Comparison of ENCODE assay signal across 27 cellular contexts in the genomic region with DNA sequence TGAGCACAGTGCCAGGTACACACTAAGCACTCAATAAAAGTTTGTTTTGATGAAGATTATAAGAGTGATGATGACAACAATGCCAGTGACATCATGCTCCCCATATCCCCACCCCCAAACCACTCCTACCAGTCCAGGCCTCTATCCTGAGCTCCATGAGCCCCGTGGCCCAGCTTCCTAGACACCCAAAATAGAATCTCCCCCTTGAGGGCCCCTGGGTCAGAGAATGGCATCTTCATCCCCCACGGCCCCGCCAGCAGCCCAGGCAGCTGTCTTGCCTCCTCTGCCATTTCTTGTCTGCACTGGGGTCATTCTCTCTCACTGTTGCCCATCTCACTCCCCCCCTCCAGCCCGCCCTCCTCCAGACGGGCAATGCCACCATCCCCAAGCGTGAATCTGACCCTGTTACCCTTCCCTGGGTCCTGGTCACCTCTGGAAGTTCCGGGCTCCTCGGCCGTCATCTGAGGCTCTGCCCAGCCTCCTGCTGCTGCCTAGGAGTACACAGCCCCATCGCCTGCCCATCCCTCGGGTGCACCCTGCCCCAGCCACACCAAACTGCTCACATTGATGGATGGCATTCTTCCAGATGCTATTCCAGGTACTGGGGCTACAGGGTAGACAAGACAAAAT.
DNase-seq lines count a peak whose midpoint lies in the region; FAIRE-seq and TF ChIP-seq lines count a peak whose summit lies in the region.
"Had no signal": no experiment of that assay in that cellular context is flagged by ENCODE, and none has a peak within 500 bp of the region (broad histone marks: within the 10 kb centered on the region; RNA-seq: fewer than 3 reads in every experiment).

No MANE protein-coding gene starts in this region.

- FAIRE-seq in kidney (lab: Jason Lieb, UNC) (no peak), small intestine (lab: Jason Lieb, UNC) (no peak)
- FAIRE-seq: G401.6, GM12892, HTR-8/SVneo had no signal

- H3K36me3 ChIP-seq in kidney (ENCODE audit: control insufficient read depth in 1 of 2, insufficient read depth in 2 of 2, low read length in 2 of 2) (no peaks in the 10 kb centered on the region), ascending aorta (no peaks in the 10 kb centered on the region), small intestine (ENCODE audit: control insufficient read depth in 2 of 2, insufficient read depth in 2 of 2, low read length in 2 of 2) (no peaks in the 10 kb centered on the region)
- H3K36me3 ChIP-seq: BLaER1 had no signal

- intact Hi-C loops in kidney (cut with DNase I) (no loop called here), posterior vena cava (cut with DNase I) (no loop called here), ascending aorta (cut with DNase I) (no loop called here)

- DNase-seq in activated effector memory CD4-positive, alpha-beta T cell treated with anti-CD3 and anti-CD28 coated beads, Interleukin-2, amount 50 U/mL, for 16 hours = peak; percentile 5
- no peak for DNase-seq in activated effector memory CD4-positive, alpha-beta T cell treated with Interleukin-2 at 50 U/mL for 16 hours
- DNase-seq in kidney = peak; percentile 44
- peak; percentile 73 for DNase-seq in posterior vena cava (ENCODE audit: low spot score)
- no peak for DNase-seq in ascending aorta (ENCODE audit: low spot score in 2 of 2)
- DNase-seq in NCI-H524 (lab: John Stamatoyannopoulos, UW) = no peak
- no peak for DNase-seq in small intestine
- no peak for DNase-seq in superior temporal gyrus (ENCODE audit: extremely low spot score)
- DNase-seq: ACHN; Caco-2; CD4-positive, alpha-beta T cell; DMS 273 treated with DMSO at 0.1 percent for 48 hours; GM23248; HCEC 1CT; IMR-90; NCI-H1105; NCI-H146; NCI-H2029; NCI-H2227 treated with DMSO at 0.1 percent for 48 hours; NCI-H510A; NCI-H774 had no signal

- TF ChIP-seq CTCF in kidney (IDR thresholded peaks at IDR 0.05; ENCODE audit: borderline replicate concordance, extremely low read depth, insufficient read depth) (no peak), ascending aorta (IDR thresholded peaks at IDR 0.05) (no peak)

- no peaks in the 10 kb centered on the region for H3K9me3 ChIP-seq in kidney (ENCODE audit: control insufficient read depth in 1 of 2, low read length in 2 of 2)
- H3K9me3 ChIP-seq in ascending aorta = no peaks in the 10 kb centered on the region
- no peaks in the 10 kb centered on the region for H3K9me3 ChIP-seq in small intestine (ENCODE audit: control insufficient read depth, low read depth)
- H3K9me3 ChIP-seq: BLaER1, Caco-2 had no signal

- H3K4me3 ChIP-seq in kidney (ENCODE audit: low read length in 2 of 2) = no peak overlapping the region
- H3K4me3 ChIP-seq in ascending aorta = no peak overlapping the region
- no peak overlapping the region for H3K4me3 ChIP-seq in small intestine (ENCODE audit: low read depth in 1 of 2, low read length in 2 of 2)
- H3K4me3 ChIP-seq: BLaER1, GM23248 had no signal

- WGBS in small intestine, 3 donors = 74 to 86% (median 80%) methylated on average over 11 of the region's 11 CpGs

- H3K9ac ChIP-seq in kidney (ENCODE audit: low read length in 2 of 2) = no peak overlapping the region
- H3K9ac ChIP-seq: BLaER1, GM23248, KMS-11 had no signal

- H3K27me3 ChIP-seq in ascending aorta (no peaks in the 10 kb centered on the region), small intestine (ENCODE audit: control insufficient read depth in 2 of 2, insufficient read depth in 2 of 2, low read length in 2 of 2) (no peaks in the 10 kb centered on the region)
- H3K27me3 ChIP-seq: BLaER1 had no signal

- H3K4me1 ChIP-seq in kidney (ENCODE audit: control insufficient read depth in 1 of 2, insufficient read depth in 1 of 2, low read depth in 1 of 2, low read length in 2 of 2) (no peaks in the 10 kb centered on the region), ascending aorta (no peaks in the 10 kb centered on the region), small intestine (ENCODE audit: control insufficient read depth in 2 of 2, insufficient read depth in 1 of 2, low read depth in 1 of 2, low read length in 1 of 2) (no peaks in the 10 kb centered on the region)
- H3K4me1 ChIP-seq: Caco-2 had no signal

- H3K27ac ChIP-seq in kidney (ENCODE audit: low read depth in 2 of 2, low read length in 2 of 2) = no peak overlapping the region
- no peak overlapping the region for H3K27ac ChIP-seq in ascending aorta
- H3K27ac ChIP-seq in small intestine (ENCODE audit: low read depth in 1 of 2, low read length in 1 of 2) = no peak overlapping the region
- H3K27ac ChIP-seq: 22Rv1, BLaER1, GM23248, KMS-11 had no signal

Comparison
In these comparisons a context has a peak if more than half of its experiments do, and no peak if none do; other contexts are left out.
1. DNase-seq: peak in activated effector memory CD4-positive, alpha-beta T cell treated with anti-CD3 and anti-CD28 coated beads, Interleukin-2, amount 50 U/mL, for 16 hours (single experiment), kidney (single experiment) and posterior vena cava (single experiment); none in activated effector memory CD4-positive, alpha-beta T cell treated with Interleukin-2 at 50 U/mL for 16 hours (single experiment), ascending aorta (0 of 2), NCI-H524 (0 of 2), small intestine (single experiment) and superior temporal gyrus (single experiment).